ENCODE assay signal across 25 cellular contexts in the genomic region with DNA sequence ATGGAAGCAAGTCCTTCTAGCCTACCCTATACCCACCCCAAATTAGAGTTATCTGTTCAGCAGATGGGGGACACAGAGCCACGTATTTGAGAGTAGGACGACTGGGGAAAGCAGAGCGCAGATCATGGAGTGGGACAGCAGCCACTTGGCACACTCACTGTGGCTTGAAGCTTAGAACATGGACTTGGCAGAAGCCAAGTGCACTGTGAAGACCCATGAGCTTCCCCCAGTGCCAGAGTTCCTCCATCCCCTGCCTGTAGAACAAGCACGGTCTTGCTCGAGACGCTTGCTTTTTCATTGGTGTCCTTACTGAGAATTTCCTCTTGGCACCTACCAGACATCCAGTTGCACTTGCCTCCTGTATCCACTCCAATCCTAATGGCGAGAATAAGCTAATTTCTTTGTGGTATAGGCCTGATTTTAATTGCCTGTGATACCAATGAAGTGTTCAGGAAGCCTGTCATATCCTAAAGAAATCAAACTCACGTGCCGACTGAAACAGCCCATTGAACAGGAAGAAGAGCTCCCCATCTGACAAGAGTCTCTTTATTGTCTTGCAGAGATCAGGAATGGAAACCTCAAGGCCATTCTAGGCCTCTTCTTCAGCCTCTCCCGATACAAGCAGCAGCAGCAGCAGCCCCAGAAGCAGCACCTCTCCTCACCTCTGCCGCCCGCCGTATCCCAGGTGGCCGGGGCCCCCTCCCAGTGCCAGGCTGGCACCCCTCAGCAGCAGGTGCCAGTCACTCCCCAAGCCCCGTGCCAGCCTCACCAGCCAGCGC.
A peak's percentile ranks its signal among the peaks of the same experiment; 100 is the strongest.
DNase-seq lines count a peak whose midpoint lies in the region; ATAC-seq and TF ChIP-seq lines count a peak whose summit lies in the region.
"Had no signal": no experiment of that assay in that cellular context is flagged by ENCODE, and none has a peak within 500 bp of the region (broad histone marks: within the 10 kb centered on the region; RNA-seq: fewer than 3 reads in every experiment).

No MANE protein-coding gene starts in this region.

- DNase-seq in NCI-H1105 treated with DMSO at 0.1 percent for 48 hours (lab: John Stamatoyannopoulos, UW), result peak; percentile 80
- DNase-seq in heart right ventricle, result peak; percentile 30 to 31
- DNase-seq in prostate gland (ENCODE audit: low spot score), result peak; percentile 84
- DNase-seq in activated CD4-positive, alpha-beta T cell treated with anti-CD3 and anti-CD28 coated beads for 4 hours, result no peak
- DNase-seq in GM10266 (ENCODE audit: extremely low spot score), result no peak
- DNase-seq: activated CD4-positive, alpha-beta T cell treated with anti-CD3 and anti-CD28 coated beads, Interleukin-2, amount 10 ng/mL, durations not matched to agents 24 days and 14 days; activated CD8-positive, alpha-beta memory T cell treated with anti-CD3 and anti-CD28 coated beads for 24 hours; activated effector memory CD4-positive, alpha-beta T cell treated with Interleukin-2 at 50 U/mL for 16 hours; activated naive CD8-positive, alpha-beta T cell treated with anti-CD3 and anti-CD28 coated beads, Interleukin-2, amount 10 ng/mL, durations not matched to agents 7 days and 5 days; activated T-cell treated with anti-CD3 and anti-CD28 coated beads for 4 hours; EL; esophagus squamous epithelium; NCI-H1048; NCI-H187 treated with DMSO at 0.1 percent for 48 hours; stimulated activated naive B cell treated with anti-CD40 and anti-IgM and Interleukin-4, amounts not matched to agents 10 μg/mL and 1 μg/mL and 100 μg/mL, for 72 hours; T1000; trophoblast cell; WERI-Rb-1 had no signal

- peaks cover 9% of the 10 kb centered on the region for H3K27me3 Mint-ChIP-seq in brain
- H3K27me3 Mint-ChIP-seq: activated CD4-positive, alpha-beta T cell treated with anti-CD3 and anti-CD28 coated beads, Interleukin-2, amount 10 ng/mL, durations not matched to agents 24 days and 14 days; activated naive CD8-positive, alpha-beta T cell treated with anti-CD3 and anti-CD28 coated beads, Interleukin-2, amount 10 ng/mL, durations not matched to agents 7 days and 5 days had no signal

- H3K36me3 Mint-ChIP-seq in brain, result peaks cover 31% of the 10 kb centered on the region
- H3K36me3 Mint-ChIP-seq: activated naive CD8-positive, alpha-beta T cell treated with anti-CD3 and anti-CD28 coated beads, Interleukin-2, amount 10 ng/mL, durations not matched to agents 7 days and 5 days; stimulated activated naive B cell treated with anti-CD40 and anti-IgM and Interleukin-4, amounts not matched to agents 10 μg/mL and 1 μg/mL and 100 μg/mL, for 72 hours had no signal

- no peaks in the 10 kb centered on the region for H3K9me3 Mint-ChIP-seq in brain
- H3K9me3 Mint-ChIP-seq: activated CD4-positive, alpha-beta T cell treated with anti-CD3 and anti-CD28 coated beads, Interleukin-2, amount 10 ng/mL, durations not matched to agents 24 days and 14 days; activated naive CD8-positive, alpha-beta T cell treated with anti-CD3 and anti-CD28 coated beads, Interleukin-2, amount 10 ng/mL, durations not matched to agents 7 days and 5 days; stimulated activated naive B cell treated with anti-CD40 and anti-IgM and Interleukin-4, amounts not matched to agents 10 μg/mL and 1 μg/mL and 100 μg/mL, for 72 hours had no signal

- WGBS in heart right ventricle, 2 donors, result 43 to 61% methylated on average over 16 of the region's 16 CpGs
- WGBS in prostate gland, result 35% methylated on average over 16 of the region's 16 CpGs

- peaks cover 0 to 39% (median 12%) of the 10 kb centered on the region in 9 donors for H3K4me1 ChIP-seq in heart right ventricle
- H3K4me1 ChIP-seq in prostate gland (replicated peaks), result no peaks in the 10 kb centered on the region
- H3K4me1 ChIP-seq: SJSA1 had no signal

- H3K27me3 ChIP-seq in heart right ventricle, result no peaks in the 10 kb centered on the region
- H3K27me3 ChIP-seq in prostate gland (replicated peaks; ENCODE audit: insufficient read depth), result no peaks in the 10 kb centered on the region
- H3K27me3 ChIP-seq: ascending aorta, BLaER1, esophagus squamous epithelium, SJSA1 had no signal

- peak overlapping the region in 1 of 5 experiments; percentile 14 for H3K4me3 Mint-ChIP-seq in brain
- H3K4me3 Mint-ChIP-seq: activated CD4-positive, alpha-beta T cell treated with anti-CD3 and anti-CD28 coated beads, Interleukin-2, amount 10 ng/mL, durations not matched to agents 24 days and 14 days; activated naive CD8-positive, alpha-beta T cell treated with anti-CD3 and anti-CD28 coated beads, Interleukin-2, amount 10 ng/mL, durations not matched to agents 7 days and 5 days; stimulated activated naive B cell treated with anti-CD40 and anti-IgM and Interleukin-4, amounts not matched to agents 10 μg/mL and 1 μg/mL and 100 μg/mL, for 72 hours had no signal

- TF ChIP-seq CTCF in brain (conservative IDR thresholded peaks at IDR 0.05) (no peak), heart right ventricle (IDR thresholded peaks at IDR 0.05) (no peak), prostate gland (IDR thresholded peaks at IDR 0.05) (no peak), GM10266 (IDR thresholded peaks at IDR 0.05; ENCODE audit: control insufficient read depth, insufficient read depth, low read depth, missing control alignments) (no peak)

- no peaks in the 10 kb centered on the region for H3K4me1 Mint-ChIP-seq in brain
- H3K4me1 Mint-ChIP-seq: activated CD4-positive, alpha-beta T cell treated with anti-CD3 and anti-CD28 coated beads, Interleukin-2, amount 10 ng/mL, durations not matched to agents 24 days and 14 days; activated naive CD8-positive, alpha-beta T cell treated with anti-CD3 and anti-CD28 coated beads, Interleukin-2, amount 10 ng/mL, durations not matched to agents 7 days and 5 days; stimulated activated naive B cell treated with anti-CD40 and anti-IgM and Interleukin-4, amounts not matched to agents 10 μg/mL and 1 μg/mL and 100 μg/mL, for 72 hours had no signal

- H3K27ac Mint-ChIP-seq in brain, result peak overlapping the region in 3 of 5 experiments; percentile 28 to 81 (median 54)
- H3K27ac Mint-ChIP-seq: activated CD4-positive, alpha-beta T cell treated with anti-CD3 and anti-CD28 coated beads, Interleukin-2, amount 10 ng/mL, durations not matched to agents 24 days and 14 days; activated naive CD8-positive, alpha-beta T cell treated with anti-CD3 and anti-CD28 coated beads, Interleukin-2, amount 10 ng/mL, durations not matched to agents 7 days and 5 days; stimulated activated naive B cell treated with anti-CD40 and anti-IgM and Interleukin-4, amounts not matched to agents 10 μg/mL and 1 μg/mL and 100 μg/mL, for 72 hours had no signal

- H3K9me3 ChIP-seq in heart right ventricle (no peaks in the 10 kb centered on the region), prostate gland (no peaks in the 10 kb centered on the region)
- H3K9me3 ChIP-seq: ascending aorta, BLaER1, esophagus squamous epithelium, neutrophil, SJSA1 had no signal

- H3K4me3 ChIP-seq in heart right ventricle, result no peak overlapping the region
- H3K4me3 ChIP-seq in prostate gland, result no peak overlapping the region
- H3K4me3 ChIP-seq: ascending aorta, BLaER1, esophagus squamous epithelium, SJSA1 had no signal

- TF ChIP-seq POLR2A in prostate gland (IDR thresholded peaks at IDR 0.05), result no peak

- peaks cover 0 to 42% (median 1%) of the 10 kb centered on the region in 9 donors for H3K36me3 ChIP-seq in heart right ventricle
- H3K36me3 ChIP-seq in prostate gland, result no peaks in the 10 kb centered on the region
- H3K36me3 ChIP-seq: BLaER1, neutrophil, SJSA1, WERI-Rb-1 had no signal

- H3K27ac ChIP-seq in heart right ventricle (no peak overlapping the region), prostate gland (no peak overlapping the region)
- H3K27ac ChIP-seq: ascending aorta, BLaER1, esophagus squamous epithelium, neutrophil, SJSA1, WERI-Rb-1 had no signal

- intact Hi-C loops in heart right ventricle (cut with DNase I) (no loop called here), prostate gland (cut with DNase I) (no loop called here)

- ATAC-seq in heart right ventricle (peak; percentile 67 to 94 (median 85)), HG02970 (IDR thresholded peaks at IDR 0.05; ENCODE audit: low FRiP score, unreplicated experiment) (no peak)
- ATAC-seq: left lobe of liver; stimulated activated naive B cell treated with anti-CD40 and anti-IgM and Interleukin-4, amounts not matched to agents 10 μg/mL and 1 μg/mL and 100 μg/mL, for 72 hours had no signal

Comparison
In these comparisons a context has a peak if more than half of its experiments do, and no peak if none do; other contexts are left out.
1. DNase-seq: peak in NCI-H1105 treated with DMSO at 0.1 percent for 48 hours (single experiment), heart right ventricle (2 of 2) and prostate gland (single experiment); none in activated CD4-positive, alpha-beta T cell treated with anti-CD3 and anti-CD28 coated beads for 4 hours (0 of 2) and GM10266 (single experiment).